8 cellular contexts compared by ENCODE assay signal in the genomic region with DNA sequence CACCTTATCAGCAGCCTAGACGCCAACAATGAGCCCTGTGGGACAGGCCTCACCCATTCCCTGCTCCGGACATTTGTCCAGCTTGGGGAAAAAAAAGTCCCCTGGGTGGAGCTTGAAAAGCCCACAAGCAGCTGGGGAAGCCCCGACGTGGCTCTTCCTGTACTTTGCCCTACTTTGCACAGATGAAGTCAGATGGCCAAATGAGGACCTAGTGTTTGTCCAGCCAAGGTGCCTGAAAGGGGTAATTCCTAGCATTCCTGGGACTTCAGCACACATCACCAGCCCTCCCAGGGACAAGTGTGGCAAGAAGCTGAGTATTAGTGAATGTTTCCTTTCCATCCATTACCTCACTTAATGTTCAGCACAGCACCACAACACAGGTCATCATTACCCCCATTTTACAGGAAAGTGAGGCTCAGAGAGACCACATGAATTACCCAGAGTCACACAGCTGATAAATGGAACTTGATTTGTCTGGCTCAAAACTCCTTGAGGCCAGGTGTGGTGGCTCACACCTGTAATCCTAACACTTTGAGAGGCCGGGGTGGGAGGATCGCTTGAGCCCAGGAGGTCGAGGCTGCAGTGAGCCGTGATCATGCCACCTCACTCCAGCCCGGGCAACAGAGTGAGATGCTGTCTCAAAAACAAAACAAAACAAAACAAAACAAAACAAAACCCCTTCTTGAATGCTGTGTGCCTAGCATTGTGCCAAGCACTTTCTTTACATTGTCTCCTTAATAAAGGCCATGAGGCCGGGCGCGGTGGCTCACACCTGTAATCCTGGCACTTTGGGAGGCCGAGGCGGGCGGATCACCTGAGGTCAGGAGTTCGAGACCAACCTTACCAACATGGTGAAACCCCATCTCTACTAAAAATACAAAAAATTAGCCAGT. TPM values are rescaled to one million over a fixed set of nuclear protein-coding genes. Genes with fewer than 3 reads are reported as not detected.
DNase-seq lines count a peak whose midpoint lies in the region; FAIRE-seq and TF ChIP-seq lines count a peak whose summit lies in the region.

No MANE protein-coding gene starts in this region.

- peak; percentile 51 for DNase-seq in GM13977 (ENCODE audit: low spot score)
- DNase-seq in astrocyte (ENCODE audit: low read depth), result peak; percentile 65
- peak; percentile 82 for DNase-seq in kidney
- peak; percentile 77 for DNase-seq in stomach
- no peak for DNase-seq in inferior parietal cortex (ENCODE audit: extremely low spot score)
- no peak for DNase-seq in cerebellar cortex (ENCODE audit: low spot score)
- no peak for DNase-seq in globus pallidus (ENCODE audit: low spot score)
- DNase-seq in activated naive CD4-positive, alpha-beta T cell (lab: John Stamatoyannopoulos, UW), result no peak

- H3K27me3 ChIP-seq in astrocyte (ENCODE audit: insufficient read depth, low read length) (peaks cover 9% of the 10 kb centered on the region), stomach (no peaks in the 10 kb centered on the region)

- in situ Hi-C loops in GM13977 (cut with MboI; ENCODE audit: low pct_unique_long_range_greater_than_20kb, low sequenced_read_pairs, unreplicated experiment), result loop anchor here (5.0 to 10.0 kb wide), 2 partner anchors 70 to 113 kb away; partner anchors contain the start of gene CX3CL1

- H4K20me1 ChIP-seq in astrocyte (ENCODE audit: insufficient read depth, low read length), result no peaks in the 10 kb centered on the region

- H3K9ac ChIP-seq in astrocyte (ENCODE audit: low read length) (no peak overlapping the region), kidney (ENCODE audit: low read length in 2 of 2) (peak overlapping the region in 1 of 2 donors; percentile 52)

- H3K4me3 Mint-ChIP-seq in astrocyte (ENCODE audit: unreplicated experiment), result no peak overlapping the region

- H3K9me3 ChIP-seq in astrocyte (ENCODE audit: insufficient read depth, low read depth, low read length) (no peaks in the 10 kb centered on the region), kidney (ENCODE audit: control insufficient read depth in 1 of 2, low read length in 2 of 2) (no peaks in the 10 kb centered on the region), stomach (no peaks in the 10 kb centered on the region)

- intact Hi-C loops in kidney (cut with DNase I), result loop anchor here (5.0 kb wide), 1 partner anchor 113 kb away; no protein-coding TSS in a partner anchor
- intact Hi-C loops in stomach (cut with DNase I; ENCODE audit: low total_unique reads), result loop anchor here (10.0 kb wide), 1 partner anchor 210 kb away; no protein-coding TSS in a partner anchor

- WGBS in stomach, 5 donors, result 65 to 76% (median 70%) methylated on average over 16 of the region's 16 CpGs

- no peak overlapping the region for H2AFZ ChIP-seq in astrocyte (ENCODE audit: low read depth, low read length)

- H3K36me3 ChIP-seq in astrocyte (ENCODE audit: insufficient read depth, low read length), result no peaks in the 10 kb centered on the region
- no peaks in the 10 kb centered on the region for H3K36me3 ChIP-seq in kidney (ENCODE audit: control insufficient read depth in 1 of 2, insufficient read depth in 2 of 2, low read length in 2 of 2)
- H3K36me3 ChIP-seq in stomach, result no peaks in the 10 kb centered on the region

- H3K36me3 Mint-ChIP-seq in astrocyte (ENCODE audit: low read depth, unreplicated experiment), result peaks cover 1% of the 10 kb centered on the region

- FAIRE-seq in astrocyte (lab: Jason Lieb, UNC) (no peak), kidney (lab: Jason Lieb, UNC) (peak; percentile 19)

- no peak for TF ChIP-seq EP300 in stomach (IDR thresholded peaks at IDR 0.05)

- H3K4me1 Mint-ChIP-seq in astrocyte (ENCODE audit: low read depth, unreplicated experiment), result peaks cover 5% of the 10 kb centered on the region

- peaks cover 6% of the 10 kb centered on the region for H3K4me1 ChIP-seq in astrocyte (ENCODE audit: insufficient read depth, low read length)
- H3K4me1 ChIP-seq in kidney (ENCODE audit: control insufficient read depth in 1 of 2, insufficient read depth in 1 of 2, low read depth in 1 of 2, low read length in 2 of 2), result peaks cover 15 to 18% of the 10 kb centered on the region in 2 donors
- peaks cover 20 to 43% (median 31%) of the 10 kb centered on the region in 4 donors for H3K4me1 ChIP-seq in stomach

- H3K79me2 ChIP-seq in astrocyte (ENCODE audit: insufficient read depth, low read length), result no peaks in the 10 kb centered on the region

- H3K4me2 ChIP-seq in astrocyte (ENCODE audit: low read length), result no peak overlapping the region

- no peaks in the 10 kb centered on the region for H3K9me3 Mint-ChIP-seq in astrocyte (ENCODE audit: unreplicated experiment)

- H3K4me3 ChIP-seq in astrocyte (ENCODE audit: insufficient read depth, low read depth, low read length) (no peak overlapping the region), kidney (ENCODE audit: low read length in 2 of 2) (peak overlapping the region in 1 of 2 donors; percentile 7), stomach (no peak overlapping the region)

- H3K27ac ChIP-seq in astrocyte (ENCODE audit: low read depth, low read length) (no peak overlapping the region), kidney (ENCODE audit: low read depth in 2 of 2, low read length in 2 of 2) (peak overlapping the region; percentile 95 to 96), stomach (peak overlapping the region; percentile 19 to 75 (median 71))

- H3K27me3 Mint-ChIP-seq in astrocyte (ENCODE audit: low read depth, unreplicated experiment), result no peaks in the 10 kb centered on the region

- TF ChIP-seq POLR2A in stomach (IDR thresholded peaks at IDR 0.05), result no peak

- peak overlapping the region; percentile 92 for H3K27ac Mint-ChIP-seq in astrocyte (ENCODE audit: unreplicated experiment)

- TF ChIP-seq CTCF in GM13977 (IDR thresholded peaks at IDR 0.05; ENCODE audit: extremely low read depth, insufficient read depth, missing control alignments), result no peak
- no peak for TF ChIP-seq CTCF in astrocyte (IDR thresholded peaks at IDR 0.05; ENCODE audit: insufficient read depth, low read depth, low read length)
- TF ChIP-seq CTCF in kidney (IDR thresholded peaks at IDR 0.05; ENCODE audit: borderline replicate concordance, extremely low read depth, insufficient read depth), result no peak
- no peak for TF ChIP-seq CTCF in stomach (IDR thresholded peaks at IDR 0.05)

RNA-seq across cellular contexts. Expression of gene PLLP, which starts 19.9 kb away (rescaled TPM):
- total RNA-seq in astrocyte, result 0.14 and 0.93 TPM in 2 replicates
- total RNA-seq in kidney, result 64.4 TPM
- polyA plus RNA-seq in kidney (ENCODE audit: insufficient read depth, low read depth, low replicate concordance), result 83.8 TPM
- total RNA-seq in stomach, result 100 to 1,000 TPM in 2 of 5 donors, 10 to 100 TPM in 3; 27.4 to 190 (median 59.1) TPM
- 10 to 100 TPM; 39.0 to 46.6 (median 43.7) TPM for polyA plus RNA-seq in stomach

RNA-seq across cellular contexts. Expression of gene CCL22, which starts 54.2 kb away (rescaled TPM):
- total RNA-seq in astrocyte (not detected in 2 replicates), kidney (1.3 TPM), stomach (under 1 TPM in 1 of 5 donors, not detected in 4; 0.37 TPM)
- polyA plus RNA-seq in kidney (ENCODE audit: insufficient read depth, low read depth, low replicate concordance) (not detected), stomach (under 1 TPM; 0.12 to 0.45 (median 0.15) TPM)

RNA-seq across cellular contexts. Expression of gene ARL2BP, which starts 59.4 kb away (rescaled TPM):
- total RNA-seq in astrocyte (70.9 and 71.1 TPM in 2 replicates), kidney (61.5 TPM), stomach (10 to 100 TPM; 15.6 to 61.6 (median 46.7) TPM)
- polyA plus RNA-seq in kidney (ENCODE audit: insufficient read depth, low read depth, low replicate concordance) (53.9 TPM), stomach (10 to 100 TPM; 24.0 to 46.6 (median 39.8) TPM)

Comparison
In these comparisons a context has a peak if more than half of its experiments do, and no peak if none do; other contexts are left out.
1. DNase-seq: peak in GM13977 (single experiment), astrocyte (single experiment), kidney (single experiment) and stomach (single experiment); none in inferior parietal cortex (single experiment), cerebellar cortex (single experiment), globus pallidus (single experiment) and activated naive CD4-positive, alpha-beta T cell (0 of 4).
2. RNA of gene PLLP, which starts 19.9 kb away (total RNA-seq): 64.4 TPM in kidney (single experiment) and 27.4 to 190 TPM in stomach; 0.14 to 0.93 TPM in astrocyte; every median in the first group is over 10 times any median in the second.